ENCODE assay signal across 1 cellular context in the genomic region with DNA sequence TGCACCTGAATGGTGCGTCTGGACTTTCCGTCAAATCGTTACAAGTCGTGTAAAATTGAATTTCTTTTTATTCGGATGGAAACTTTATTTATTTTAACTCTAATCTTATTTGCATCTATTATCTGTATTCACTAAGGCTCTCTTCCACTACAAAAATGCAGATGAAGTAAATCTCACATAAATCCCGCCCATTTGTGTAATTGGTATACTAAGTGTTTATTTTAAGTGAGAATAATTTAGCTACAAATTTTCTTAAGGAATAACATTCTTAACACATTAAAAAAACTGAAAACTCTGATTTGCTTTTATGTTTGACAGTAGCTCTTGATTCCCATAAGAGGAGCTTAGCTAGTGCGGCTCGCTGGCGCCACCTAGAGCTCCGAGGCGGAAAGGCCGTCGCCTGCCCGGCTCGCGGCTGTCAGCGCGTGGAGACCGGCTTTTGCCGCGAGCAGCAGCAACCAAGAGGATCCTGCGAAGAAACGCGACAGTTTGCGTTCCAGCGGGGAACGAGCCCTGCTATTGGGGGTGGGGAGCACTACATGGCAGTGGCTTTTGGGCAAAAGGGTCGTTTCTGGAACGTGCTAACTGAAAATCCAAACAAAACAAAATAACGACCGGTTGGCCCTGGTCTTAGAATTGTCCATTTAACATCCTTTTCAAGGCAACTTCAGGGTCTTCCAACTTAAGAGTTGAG.
TF ChIP-seq lines count a peak whose summit lies in the region.

No MANE protein-coding gene starts in this region.

TF ChIP-seq in HepG2, 621 proteins besides CTCF, POLR2A, EP300 and RAD21 (continues in another document):
- TF ChIP-seq KDM1A (CRISPR knock-in tag; IDR thresholded peaks at IDR 0.05) (no peak), ZFP36 (IDR thresholded peaks at IDR 0.05; ENCODE audit: borderline replicate concordance, low read depth, low read length, partially characterized antibody) (peak; percentile 18), ZNF850 (CRISPR knock-in tag; conservative IDR thresholded peaks at IDR 0.05) (no peak), TRIM24 (CRISPR knock-in tag; IDR thresholded peaks at IDR 0.05) (no peak), SKI (IDR thresholded peaks at IDR 0.05; ENCODE audit: partially characterized antibody) (no peak), DMAP1 (CRISPR knock-in tag; IDR thresholded peaks at IDR 0.05) (peak; percentile 45; the same call in 1 of the 2 replicates), ZNF263 (CRISPR knock-in tag; IDR thresholded peaks at IDR 0.05) (peak; percentile 69), ZNF501 (CRISPR knock-in tag; IDR thresholded peaks at IDR 0.05) (peak; percentile 76), ZNF225 (CRISPR knock-in tag; IDR thresholded peaks at IDR 0.05) (no peak), ATM (IDR thresholded peaks at IDR 0.05; ENCODE audit: borderline replicate concordance) (no peak), SAP130 (CRISPR knock-in tag; IDR thresholded peaks at IDR 0.05; ENCODE audit: low read depth) (peak; percentile 76), KLF16 (CRISPR knock-in tag; IDR thresholded peaks at IDR 0.05) (peak in 1 of 2 experiments; percentile 75; a peak in 1 of 4 replicates), NCOA5 (CRISPR knock-in tag; IDR thresholded peaks at IDR 0.05) (no peak), CHD2 (IDR thresholded peaks at IDR 0.05; ENCODE audit: low read depth, low read length) (0 out of 2 replicates have a peak, but pooled peaks have one; percentile 48), ZNF619 (CRISPR knock-in tag; IDR thresholded peaks at IDR 0.05) (no peak), ZNF34 (CRISPR knock-in tag; IDR thresholded peaks at IDR 0.05; ENCODE audit: borderline replicate concordance) (no peak), AHR (CRISPR knock-in tag; IDR thresholded peaks at IDR 0.05) (0 out of 2 replicates have a peak, but pooled peaks have one; percentile 61), POLR2AphosphoS5 (IDR thresholded peaks at IDR 0.05; ENCODE audit: low read depth, low read length) (no peak), ZNF260 (CRISPR knock-in tag; IDR thresholded peaks at IDR 0.05; ENCODE audit: borderline replicate concordance, low read depth) (no peak), ZNF841 (CRISPR knock-in tag; IDR thresholded peaks at IDR 0.05; ENCODE audit: borderline replicate concordance) (no peak), KAT7 (CRISPR knock-in tag; IDR thresholded peaks at IDR 0.05; ENCODE audit: borderline replicate concordance) (0 out of 2 replicates have a peak, but pooled peaks have one; percentile 67), ZFP90 (CRISPR knock-in tag; IDR thresholded peaks at IDR 0.05; ENCODE audit: borderline replicate concordance) (0 out of 2 replicates have a peak, but pooled peaks have one; percentile 76), ZC3H4 (CRISPR knock-in tag; IDR thresholded peaks at IDR 0.05; ENCODE audit: borderline replicate concordance) (no peak), ZSCAN22 (CRISPR knock-in tag; IDR thresholded peaks at IDR 0.05) (no peak), BCL6 (CRISPR knock-in tag; IDR thresholded peaks at IDR 0.05) (peak; percentile 57), ETV5 (CRISPR knock-in tag; IDR thresholded peaks at IDR 0.05; ENCODE audit: borderline replicate concordance) (peak; percentile 33; the same call in 1 of the 2 replicates), ZNF331 (CRISPR knock-in tag; IDR thresholded peaks at IDR 0.05) (peak; percentile 68), HES4 (CRISPR knock-in tag; IDR thresholded peaks at IDR 0.05; ENCODE audit: borderline replicate concordance) (no peak)
- TF ChIP-seq, protein P1, sequence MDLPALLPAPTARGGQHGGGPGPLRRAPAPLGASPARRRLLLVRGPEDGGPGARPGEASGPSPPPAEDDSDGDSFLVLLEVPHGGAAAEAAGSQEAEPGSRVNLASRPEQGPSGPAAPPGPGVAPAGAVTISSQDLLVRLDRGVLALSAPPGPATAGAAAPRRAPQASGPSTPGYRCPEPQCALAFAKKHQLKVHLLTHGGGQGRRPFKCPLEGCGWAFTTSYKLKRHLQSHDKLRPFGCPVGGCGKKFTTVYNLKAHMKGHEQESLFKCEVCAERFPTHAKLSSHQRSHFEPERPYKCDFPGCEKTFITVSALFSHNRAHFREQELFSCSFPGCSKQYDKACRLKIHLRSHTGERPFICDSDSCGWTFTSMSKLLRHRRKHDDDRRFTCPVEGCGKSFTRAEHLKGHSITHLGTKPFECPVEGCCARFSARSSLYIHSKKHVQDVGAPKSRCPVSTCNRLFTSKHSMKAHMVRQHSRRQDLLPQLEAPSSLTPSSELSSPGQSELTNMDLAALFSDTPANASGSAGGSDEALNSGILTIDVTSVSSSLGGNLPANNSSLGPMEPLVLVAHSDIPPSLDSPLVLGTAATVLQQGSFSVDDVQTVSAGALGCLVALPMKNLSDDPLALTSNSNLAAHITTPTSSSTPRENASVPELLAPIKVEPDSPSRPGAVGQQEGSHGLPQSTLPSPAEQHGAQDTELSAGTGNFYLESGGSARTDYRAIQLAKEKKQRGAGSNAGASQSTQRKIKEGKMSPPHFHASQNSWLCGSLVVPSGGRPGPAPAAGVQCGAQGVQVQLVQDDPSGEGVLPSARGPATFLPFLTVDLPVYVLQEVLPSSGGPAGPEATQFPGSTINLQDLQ (CRISPR knock-in tag; IDR thresholded peaks at IDR 0.05), result no peak
- TF ChIP-seq, protein P2, sequence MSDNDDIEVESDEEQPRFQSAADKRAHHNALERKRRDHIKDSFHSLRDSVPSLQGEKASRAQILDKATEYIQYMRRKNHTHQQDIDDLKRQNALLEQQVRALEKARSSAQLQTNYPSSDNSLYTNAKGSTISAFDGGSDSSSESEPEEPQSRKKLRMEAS (IDR thresholded peaks at IDR 0.05), result peak; percentile 84
- TF ChIP-seq, protein P3, sequence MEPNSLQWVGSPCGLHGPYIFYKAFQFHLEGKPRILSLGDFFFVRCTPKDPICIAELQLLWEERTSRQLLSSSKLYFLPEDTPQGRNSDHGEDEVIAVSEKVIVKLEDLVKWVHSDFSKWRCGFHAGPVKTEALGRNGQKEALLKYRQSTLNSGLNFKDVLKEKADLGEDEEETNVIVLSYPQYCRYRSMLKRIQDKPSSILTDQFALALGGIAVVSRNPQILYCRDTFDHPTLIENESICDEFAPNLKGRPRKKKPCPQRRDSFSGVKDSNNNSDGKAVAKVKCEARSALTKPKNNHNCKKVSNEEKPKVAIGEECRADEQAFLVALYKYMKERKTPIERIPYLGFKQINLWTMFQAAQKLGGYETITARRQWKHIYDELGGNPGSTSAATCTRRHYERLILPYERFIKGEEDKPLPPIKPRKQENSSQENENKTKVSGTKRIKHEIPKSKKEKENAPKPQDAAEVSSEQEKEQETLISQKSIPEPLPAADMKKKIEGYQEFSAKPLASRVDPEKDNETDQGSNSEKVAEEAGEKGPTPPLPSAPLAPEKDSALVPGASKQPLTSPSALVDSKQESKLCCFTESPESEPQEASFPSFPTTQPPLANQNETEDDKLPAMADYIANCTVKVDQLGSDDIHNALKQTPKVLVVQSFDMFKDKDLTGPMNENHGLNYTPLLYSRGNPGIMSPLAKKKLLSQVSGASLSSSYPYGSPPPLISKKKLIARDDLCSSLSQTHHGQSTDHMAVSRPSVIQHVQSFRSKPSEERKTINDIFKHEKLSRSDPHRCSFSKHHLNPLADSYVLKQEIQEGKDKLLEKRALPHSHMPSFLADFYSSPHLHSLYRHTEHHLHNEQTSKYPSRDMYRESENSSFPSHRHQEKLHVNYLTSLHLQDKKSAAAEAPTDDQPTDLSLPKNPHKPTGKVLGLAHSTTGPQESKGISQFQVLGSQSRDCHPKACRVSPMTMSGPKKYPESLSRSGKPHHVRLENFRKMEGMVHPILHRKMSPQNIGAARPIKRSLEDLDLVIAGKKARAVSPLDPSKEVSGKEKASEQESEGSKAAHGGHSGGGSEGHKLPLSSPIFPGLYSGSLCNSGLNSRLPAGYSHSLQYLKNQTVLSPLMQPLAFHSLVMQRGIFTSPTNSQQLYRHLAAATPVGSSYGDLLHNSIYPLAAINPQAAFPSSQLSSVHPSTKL (CRISPR knock-in tag; IDR thresholded peaks at IDR 0.05), result peak; percentile 67
- TF ChIP-seq, protein P4, sequence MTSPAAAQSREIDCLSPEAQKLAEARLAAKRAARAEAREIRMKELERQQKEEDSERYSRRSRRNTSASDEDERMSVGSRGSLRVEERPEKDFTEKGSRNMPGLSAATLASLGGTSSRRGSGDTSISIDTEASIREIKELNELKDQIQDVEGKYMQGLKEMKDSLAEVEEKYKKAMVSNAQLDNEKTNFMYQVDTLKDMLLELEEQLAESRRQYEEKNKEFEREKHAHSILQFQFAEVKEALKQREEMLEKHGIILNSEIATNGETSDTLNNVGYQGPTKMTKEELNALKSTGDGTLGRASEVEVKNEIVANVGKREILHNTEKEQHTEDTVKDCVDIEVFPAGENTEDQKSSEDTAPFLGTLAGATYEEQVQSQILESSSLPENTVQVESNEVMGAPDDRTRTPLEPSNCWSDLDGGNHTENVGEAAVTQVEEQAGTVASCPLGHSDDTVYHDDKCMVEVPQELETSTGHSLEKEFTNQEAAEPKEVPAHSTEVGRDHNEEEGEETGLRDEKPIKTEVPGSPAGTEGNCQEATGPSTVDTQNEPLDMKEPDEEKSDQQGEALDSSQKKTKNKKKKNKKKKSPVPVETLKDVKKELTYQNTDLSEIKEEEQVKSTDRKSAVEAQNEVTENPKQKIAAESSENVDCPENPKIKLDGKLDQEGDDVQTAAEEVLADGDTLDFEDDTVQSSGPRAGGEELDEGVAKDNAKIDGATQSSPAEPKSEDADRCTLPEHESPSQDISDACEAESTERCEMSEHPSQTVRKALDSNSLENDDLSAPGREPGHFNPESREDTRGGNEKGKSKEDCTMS (CRISPR knock-in tag; conservative IDR thresholded peaks at IDR 0.05), result no peak
- TF ChIP-seq, protein P5, sequence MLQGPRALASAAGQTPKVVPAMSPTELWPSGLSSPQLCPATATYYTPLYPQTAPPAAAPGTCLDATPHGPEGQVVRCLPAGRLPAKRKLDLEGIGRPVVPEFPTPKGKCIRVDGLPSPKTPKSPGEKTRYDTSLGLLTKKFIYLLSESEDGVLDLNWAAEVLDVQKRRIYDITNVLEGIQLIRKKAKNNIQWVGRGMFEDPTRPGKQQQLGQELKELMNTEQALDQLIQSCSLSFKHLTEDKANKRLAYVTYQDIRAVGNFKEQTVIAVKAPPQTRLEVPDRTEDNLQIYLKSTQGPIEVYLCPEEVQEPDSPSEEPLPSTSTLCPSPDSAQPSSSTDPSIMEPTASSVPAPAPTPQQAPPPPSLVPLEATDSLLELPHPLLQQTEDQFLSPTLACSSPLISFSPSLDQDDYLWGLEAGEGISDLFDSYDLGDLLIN (CRISPR knock-in tag; IDR thresholded peaks at IDR 0.05; ENCODE audit: borderline replicate concordance), result no peak
- TF ChIP-seq, protein P6, sequence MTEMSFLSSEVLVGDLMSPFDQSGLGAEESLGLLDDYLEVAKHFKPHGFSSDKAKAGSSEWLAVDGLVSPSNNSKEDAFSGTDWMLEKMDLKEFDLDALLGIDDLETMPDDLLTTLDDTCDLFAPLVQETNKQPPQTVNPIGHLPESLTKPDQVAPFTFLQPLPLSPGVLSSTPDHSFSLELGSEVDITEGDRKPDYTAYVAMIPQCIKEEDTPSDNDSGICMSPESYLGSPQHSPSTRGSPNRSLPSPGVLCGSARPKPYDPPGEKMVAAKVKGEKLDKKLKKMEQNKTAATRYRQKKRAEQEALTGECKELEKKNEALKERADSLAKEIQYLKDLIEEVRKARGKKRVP (CRISPR knock-in tag; IDR thresholded peaks at IDR 0.05), result no peak
- TF ChIP-seq, protein P7, sequence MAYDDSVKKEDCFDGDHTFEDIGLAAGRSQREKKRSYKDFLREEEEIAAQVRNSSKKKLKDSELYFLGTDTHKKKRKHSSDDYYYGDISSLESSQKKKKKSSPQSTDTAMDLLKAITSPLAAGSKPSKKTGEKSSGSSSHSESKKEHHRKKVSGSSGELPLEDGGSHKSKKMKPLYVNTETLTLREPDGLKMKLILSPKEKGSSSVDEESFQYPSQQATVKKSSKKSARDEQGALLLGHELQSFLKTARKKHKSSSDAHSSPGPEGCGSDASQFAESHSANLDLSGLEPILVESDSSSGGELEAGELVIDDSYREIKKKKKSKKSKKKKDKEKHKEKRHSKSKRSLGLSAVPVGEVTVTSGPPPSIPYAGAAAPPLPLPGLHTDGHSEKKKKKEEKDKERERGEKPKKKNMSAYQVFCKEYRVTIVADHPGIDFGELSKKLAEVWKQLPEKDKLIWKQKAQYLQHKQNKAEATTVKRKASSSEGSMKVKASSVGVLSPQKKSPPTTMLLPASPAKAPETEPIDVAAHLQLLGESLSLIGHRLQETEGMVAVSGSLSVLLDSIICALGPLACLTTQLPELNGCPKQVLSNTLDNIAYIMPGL (CRISPR knock-in tag; IDR thresholded peaks at IDR 0.05; ENCODE audit: borderline replicate concordance in 1 of 2, low read depth in 1 of 2), result peak; percentile 78 to 89
- TF ChIP-seq, protein P8, sequence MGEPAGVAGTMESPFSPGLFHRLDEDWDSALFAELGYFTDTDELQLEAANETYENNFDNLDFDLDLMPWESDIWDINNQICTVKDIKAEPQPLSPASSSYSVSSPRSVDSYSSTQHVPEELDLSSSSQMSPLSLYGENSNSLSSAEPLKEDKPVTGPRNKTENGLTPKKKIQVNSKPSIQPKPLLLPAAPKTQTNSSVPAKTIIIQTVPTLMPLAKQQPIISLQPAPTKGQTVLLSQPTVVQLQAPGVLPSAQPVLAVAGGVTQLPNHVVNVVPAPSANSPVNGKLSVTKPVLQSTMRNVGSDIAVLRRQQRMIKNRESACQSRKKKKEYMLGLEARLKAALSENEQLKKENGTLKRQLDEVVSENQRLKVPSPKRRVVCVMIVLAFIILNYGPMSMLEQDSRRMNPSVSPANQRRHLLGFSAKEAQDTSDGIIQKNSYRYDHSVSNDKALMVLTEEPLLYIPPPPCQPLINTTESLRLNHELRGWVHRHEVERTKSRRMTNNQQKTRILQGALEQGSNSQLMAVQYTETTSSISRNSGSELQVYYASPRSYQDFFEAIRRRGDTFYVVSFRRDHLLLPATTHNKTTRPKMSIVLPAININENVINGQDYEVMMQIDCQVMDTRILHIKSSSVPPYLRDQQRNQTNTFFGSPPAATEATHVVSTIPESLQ (CRISPR knock-in tag; conservative IDR thresholded peaks at IDR 0.05), result 0 out of 2 replicates have a peak, but pooled peaks have one; percentile 36
- TF ChIP-seq, protein P9, sequence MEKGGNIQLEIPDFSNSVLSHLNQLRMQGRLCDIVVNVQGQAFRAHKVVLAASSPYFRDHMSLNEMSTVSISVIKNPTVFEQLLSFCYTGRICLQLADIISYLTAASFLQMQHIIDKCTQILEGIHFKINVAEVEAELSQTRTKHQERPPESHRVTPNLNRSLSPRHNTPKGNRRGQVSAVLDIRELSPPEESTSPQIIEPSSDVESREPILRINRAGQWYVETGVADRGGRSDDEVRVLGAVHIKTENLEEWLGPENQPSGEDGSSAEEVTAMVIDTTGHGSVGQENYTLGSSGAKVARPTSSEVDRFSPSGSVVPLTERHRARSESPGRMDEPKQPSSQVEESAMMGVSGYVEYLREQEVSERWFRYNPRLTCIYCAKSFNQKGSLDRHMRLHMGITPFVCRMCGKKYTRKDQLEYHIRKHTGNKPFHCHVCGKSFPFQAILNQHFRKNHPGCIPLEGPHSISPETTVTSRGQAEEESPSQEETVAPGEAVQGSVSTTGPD (CRISPR knock-in tag; IDR thresholded peaks at IDR 0.05), result no peak
